In the genomic region with DNA sequence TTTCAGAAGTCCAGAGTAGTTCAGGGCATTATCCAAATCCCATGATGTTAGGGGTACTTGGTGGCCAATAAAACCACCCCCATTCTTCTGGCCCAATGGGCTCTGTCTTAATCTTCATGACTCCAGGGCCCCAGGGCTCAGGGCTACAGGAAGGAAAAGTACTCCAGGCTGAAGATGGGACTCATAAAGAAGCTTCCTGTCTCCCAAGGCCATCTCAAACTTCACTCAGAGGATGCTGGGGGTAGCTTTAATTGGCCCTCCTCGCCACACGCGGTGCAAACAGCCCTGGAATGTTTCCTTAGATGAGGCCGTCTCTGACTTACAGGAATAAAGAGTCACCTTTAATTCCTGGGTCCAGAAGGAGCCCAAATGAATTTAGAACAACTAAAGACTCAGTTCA, we compare ENCODE assay signal across 21 cellular contexts.
"Had no signal": no experiment of that assay in that cellular context is flagged by ENCODE, and none has a peak within 500 bp of the region (broad histone marks: within the 10 kb centered on the region; RNA-seq: fewer than 3 reads in every experiment).

No MANE protein-coding gene starts in this region.

- H3K36me3 ChIP-seq: esophagus muscularis mucosa, gastroesophageal sphincter, heart left ventricle, left lung, lower lobe of right lung had no signal

- H3K4me2 ChIP-seq: hepatocyte had no signal

- H3K4me1 ChIP-seq: foreskin keratinocyte, heart left ventricle, left lung, lower lobe of right lung had no signal

- DNase-seq: dermis blood vessel endothelial cell; dorsolateral prefrontal cortex; effector CD4-positive, alpha-beta T cell; effector memory CD4-positive, alpha-beta T cell; foreskin keratinocyte; heart left ventricle; hypothalamus; immature natural killer cell; left cardiac atrium; left lung; left ventricle myocardium superior; lower lobe of right lung; mesenchymal stem cell; mucosa of descending colon; naive B cell; naive thymus-derived CD8-positive, alpha-beta T cell had no signal

- H3K27ac Mint-ChIP-seq: immature natural killer cell, mesothelial cell of epicardium, naive B cell had no signal

- ATAC-seq: foreskin keratinocyte; gastroesophageal sphincter; heart left ventricle; left cardiac atrium; left lung; left ventricle myocardium superior; lower lobe of right lung; mucosa of descending colon; naive thymus-derived CD8-positive, alpha-beta T cell had no signal

- H3K4me1 Mint-ChIP-seq: immature natural killer cell, naive B cell had no signal

- H3K27ac ChIP-seq: coronary artery, dorsolateral prefrontal cortex, esophagus muscularis mucosa, foreskin keratinocyte, gastroesophageal sphincter, heart left ventricle, hepatocyte, left lung, lower lobe of right lung had no signal

- H3K4me3 ChIP-seq: coronary artery, dorsolateral prefrontal cortex, esophagus muscularis mucosa, gastroesophageal sphincter, heart left ventricle, hepatocyte, left lung, lower lobe of right lung, mucosa of descending colon had no signal

- H3K27me3 ChIP-seq: esophagus muscularis mucosa, gastroesophageal sphincter, hepatocyte had no signal

- H2AFZ ChIP-seq: hepatocyte had no signal

- H3K4me3 Mint-ChIP-seq: immature natural killer cell, mesothelial cell of epicardium had no signal
